In genomic region chr19:15105044-15105443, GRCh38 we compare ENCODE assay signal across 22 cellular contexts. TPM values are rescaled to one million over a fixed set of nuclear protein-coding genes. Genes with fewer than 3 reads are reported as not detected.
"Had no signal": no experiment of that assay in that cellular context is flagged by ENCODE, and none has a peak within 500 bp of the region (broad histone marks: within the 10 kb centered on the region; RNA-seq: fewer than 3 reads in every experiment).

No MANE protein-coding gene starts in this region.

- ATAC-seq: HepG2 had no signal

- DNase-seq: IMR-90, Kasumi-1, MM.1S, NCI-H1092 treated with DMSO at 0.1 percent for 48 hours, NCI-H1436, NCI-H187, NCI-H2029, NCI-H2081 treated with DMSO at 0.1 percent for 48 hours, NCI-H2171, NCI-H226, NCI-H446, NCI-H510A, NCI-H524 treated with DMSO at 0.1 percent for 48 hours, NCI-H69, NCI-H774, Right ventricle myocardium superior, RPMI8226, SK-N-SH had no signal

RNA-seq across cellular contexts. Expression of gene OR1I1, which starts 23.0 kb away (rescaled TPM):
- total RNA-seq: HepG2, HT1080, IMR-90, M059J, Right ventricle myocardium superior, SK-MEL-5 had no signal
- polyA plus RNA-seq: HepG2, IMR-90, SK-N-SH had no signal

RNA-seq across cellular contexts. Expression of gene CASP14, which starts 55.8 kb away (rescaled TPM):
- total RNA-seq: HepG2, IMR-90, M059J, Right ventricle myocardium superior, SK-MEL-5 had no signal
- polyA plus RNA-seq: HepG2, IMR-90, SK-N-SH had no signal
